ENCODE assay signal across 1 cellular context in genomic region chr3:9809615-9810356, GRCh38.
TF ChIP-seq lines count a peak whose summit lies in the region.

TSS of gene TTLL3 (plus strand) at chr3:9810262. CDS start at chr3:9810662, 400 bp downstream.

TF ChIP-seq in A549, 52 proteins besides CTCF, POLR2A, EP300 and RAD21 (continued from another document):
- TF ChIP-seq REST (IDR thresholded peaks at IDR 0.05) (no peak; the same call in 1 of the 2 replicates), SREBF2 (IDR thresholded peaks at IDR 0.05) (no peak), CHD4 (IDR thresholded peaks at IDR 0.05; ENCODE audit: borderline replicate concordance) (no peak), GATA3 (IDR thresholded peaks at IDR 0.05; ENCODE audit: borderline replicate concordance) (no peak), RCOR1 (IDR thresholded peaks at IDR 0.05; ENCODE audit: low read depth, low read length) (no peak), HEYL (CRISPR knock-in tag; IDR thresholded peaks at IDR 0.05) (no peak), FOSB (CRISPR knock-in tag; IDR thresholded peaks at IDR 0.05) (peak; percentile 75), JUNB (IDR thresholded peaks at IDR 0.05) (no peak), MAZ (IDR thresholded peaks at IDR 0.05; ENCODE audit: borderline replicate concordance, low read depth, low read length) (no peak), BHLHE40 (IDR thresholded peaks at IDR 0.05; ENCODE audit: low read depth, low read length) (no peak), ESRRA (IDR thresholded peaks at IDR 0.05; ENCODE audit: borderline replicate concordance, low read length) (no peak), KDM1A (IDR thresholded peaks at IDR 0.05; ENCODE audit: low read depth) (no peak), HMGXB4 (CRISPR knock-in tag; IDR thresholded peaks at IDR 0.05; ENCODE audit: borderline replicate concordance) (no peak), NR3C1 (IDR thresholded peaks at IDR 0.05) (no peak), PHF8 (IDR thresholded peaks at IDR 0.05; ENCODE audit: borderline replicate concordance, low read depth) (peak; percentile 76), POLR2AphosphoS2 (conservative IDR thresholded peaks at IDR 0.05; ENCODE audit: low read length) (peak; percentile 14; the same call in 1 of the 2 replicates), TFCP2L1 (CRISPR knock-in tag; IDR thresholded peaks at IDR 0.05) (no peak), EHF (CRISPR knock-in tag; IDR thresholded peaks at IDR 0.05) (no peak), JUN (IDR thresholded peaks at IDR 0.05) (peak; percentile 33 to 82; a peak in 3 of 5 replicates), ZSCAN20 (CRISPR knock-in tag; IDR thresholded peaks at IDR 0.05) (no peak), PBX3 (IDR thresholded peaks at IDR 0.05) (no peak; the same call in 1 of the 2 replicates), SMC3 (IDR thresholded peaks at IDR 0.05) (no peak), RNF2 (IDR thresholded peaks at IDR 0.05; ENCODE audit: borderline replicate concordance, low read depth) (no peak), MYC (IDR thresholded peaks at IDR 0.05; ENCODE audit: borderline replicate concordance, low read length) (no peak), ZNF302 (CRISPR knock-in tag; IDR thresholded peaks at IDR 0.05) (no peak), EHMT2 (IDR thresholded peaks at IDR 0.05; ENCODE audit: low read depth) (no peak), FOSL2 (IDR thresholded peaks at IDR 0.05) (no peak), FOSL2 (CRISPR knock-in tag; IDR thresholded peaks at IDR 0.05) (no peak; the same call in 1 of the 2 replicates), FOXS1 (CRISPR knock-in tag; IDR thresholded peaks at IDR 0.05) (no peak), NFE2L2 (conservative IDR thresholded peaks at IDR 0.05; ENCODE audit: low read length) (no peak), CBX2 (IDR thresholded peaks at IDR 0.05; ENCODE audit: borderline replicate concordance, low read depth) (no peak), TP53 (CRISPR knock-in tag; IDR thresholded peaks at IDR 0.05) (0 out of 2 replicates have a peak, but pooled peaks have one; percentile 64), MAFK (IDR thresholded peaks at IDR 0.05; ENCODE audit: partially characterized antibody) (no peak), HOXA7 (CRISPR knock-in tag; IDR thresholded peaks at IDR 0.05) (0 out of 2 replicates have a peak, but pooled peaks have one; percentile 16), BCL3 (IDR thresholded peaks at IDR 0.05) (peak; percentile 39; the same call in 1 of the 3 replicates), CHD2 (IDR thresholded peaks at IDR 0.05; ENCODE audit: low read length, partially characterized antibody) (no peak), ZC3H11A (IDR thresholded peaks at IDR 0.05) (no peak), CBX8 (IDR thresholded peaks at IDR 0.05) (no peak), USF2 (IDR thresholded peaks at IDR 0.05) (no peak)
TF ChIP-seq in A549: peak in this region for 10.
